In genomic region chr22:48144318-48144717, GRCh38 we compare ENCODE assay signal across 22 cellular contexts.
DNase-seq lines count a peak whose midpoint lies in the region; ATAC-seq and TF ChIP-seq lines count a peak whose summit lies in the region.
"Had no signal": no experiment of that assay in that cellular context is flagged by ENCODE, and none has a peak within 500 bp of the region (broad histone marks: within the 10 kb centered on the region; RNA-seq: fewer than 3 reads in every experiment).

No MANE protein-coding gene starts in this region.

- peak overlapping the region; percentile 52 to 90 for H3K27ac Mint-ChIP-seq in stimulated activated naive CD8-positive, alpha-beta T cell treated with anti-CD3 and anti-CD28 coated beads, Interleukin-15, amount 100 ng/mL, for 72 hours
- H3K27ac Mint-ChIP-seq in nephron progenitor cell, result no peak overlapping the region
- H3K27ac Mint-ChIP-seq: CD4-positive, alpha-beta memory T cell; CD4-positive, CD25-positive, alpha-beta regulatory T cell had no signal

- H3K4me3 Mint-ChIP-seq in stimulated activated naive CD8-positive, alpha-beta T cell treated with anti-CD3 and anti-CD28 coated beads, Interleukin-15, amount 100 ng/mL, for 72 hours, result no peak overlapping the region
- peak overlapping the region; percentile 18 for H3K4me3 Mint-ChIP-seq in nephron progenitor cell
- H3K4me3 Mint-ChIP-seq: CD4-positive, alpha-beta memory T cell; CD8-positive, alpha-beta memory T cell had no signal

- TF ChIP-seq CTCF in nephron progenitor cell (IDR thresholded peaks at IDR 0.05), result no peak

- no peak for ATAC-seq in stimulated activated naive CD8-positive, alpha-beta T cell treated with anti-CD3 and anti-CD28 coated beads, Interleukin-15, amount 100 ng/mL, for 72 hours
- no peak for ATAC-seq in stimulated activated naive CD8-positive, alpha-beta T cell treated with anti-CD3 and anti-CD28 coated beads, Interleukin-15, Interleukin-2, amounts not matched to agents 100 U/mL and 50 U/mL, for 24 hours
- ATAC-seq in HG03460 (IDR thresholded peaks at IDR 0.05; ENCODE audit: unreplicated experiment), result no peak
- ATAC-seq: GM12878 had no signal

- H3K36me3 Mint-ChIP-seq in nephron progenitor cell (ENCODE audit: low read depth), result no peaks in the 10 kb centered on the region
- H3K36me3 Mint-ChIP-seq: CD14-positive monocyte; CD4-positive, alpha-beta memory T cell; CD4-positive, CD25-positive, alpha-beta regulatory T cell; CD8-positive, alpha-beta memory T cell had no signal

- peaks cover 36% of the 10 kb centered on the region for H3K27me3 Mint-ChIP-seq in stimulated activated naive CD8-positive, alpha-beta T cell treated with anti-CD3 and anti-CD28 coated beads, Interleukin-15, amount 100 ng/mL, for 72 hours
- H3K27me3 Mint-ChIP-seq in nephron progenitor cell (ENCODE audit: low read depth, poor library complexity), result peaks cover 10% of the 10 kb centered on the region

- no peaks in the 10 kb centered on the region for H3K9me3 Mint-ChIP-seq in stimulated activated naive CD8-positive, alpha-beta T cell treated with anti-CD3 and anti-CD28 coated beads, Interleukin-15, amount 100 ng/mL, for 72 hours
- H3K9me3 Mint-ChIP-seq in nephron progenitor cell, result no peaks in the 10 kb centered on the region

- H3K4me1 Mint-ChIP-seq in stimulated activated naive CD8-positive, alpha-beta T cell treated with anti-CD3 and anti-CD28 coated beads, Interleukin-15, amount 100 ng/mL, for 72 hours, result peaks cover 7% of the 10 kb centered on the region
- peaks cover 42% of the 10 kb centered on the region for H3K4me1 Mint-ChIP-seq in nephron progenitor cell

- no peak for DNase-seq in stimulated activated naive CD8-positive, alpha-beta T cell treated with anti-CD3 and anti-CD28 coated beads, Interleukin-15, amount 100 ng/mL, for 72 hours
- DNase-seq in stimulated activated naive CD8-positive, alpha-beta T cell treated with anti-CD3 and anti-CD28 coated beads, Interleukin-15, Interleukin-2, amounts not matched to agents 100 U/mL and 50 U/mL, for 24 hours, result no peak
- no peak for DNase-seq in nephron progenitor cell
- DNase-seq in stimulated activated CD4-positive, alpha-beta T cell treated with anti-CD3 and anti-CD28 coated beads, Interleukin-4, amount 100 ng/mL, for 24 hours, result no peak
- DNase-seq: 8988T; ACHN; BE2C; C1 segment of cervical spinal cord; CD4-positive, alpha-beta memory T cell; CD4-positive, CD25-positive, alpha-beta regulatory T cell; CD8-positive, alpha-beta memory T cell; COR-L47; DMS 273 treated with DMSO at 0.1 percent for 48 hours; DMS153; DMS53; DMS79; DND-41; EL; GDM1 had no signal
